ENCODE assay signal across 19 cellular contexts in the genomic region with DNA sequence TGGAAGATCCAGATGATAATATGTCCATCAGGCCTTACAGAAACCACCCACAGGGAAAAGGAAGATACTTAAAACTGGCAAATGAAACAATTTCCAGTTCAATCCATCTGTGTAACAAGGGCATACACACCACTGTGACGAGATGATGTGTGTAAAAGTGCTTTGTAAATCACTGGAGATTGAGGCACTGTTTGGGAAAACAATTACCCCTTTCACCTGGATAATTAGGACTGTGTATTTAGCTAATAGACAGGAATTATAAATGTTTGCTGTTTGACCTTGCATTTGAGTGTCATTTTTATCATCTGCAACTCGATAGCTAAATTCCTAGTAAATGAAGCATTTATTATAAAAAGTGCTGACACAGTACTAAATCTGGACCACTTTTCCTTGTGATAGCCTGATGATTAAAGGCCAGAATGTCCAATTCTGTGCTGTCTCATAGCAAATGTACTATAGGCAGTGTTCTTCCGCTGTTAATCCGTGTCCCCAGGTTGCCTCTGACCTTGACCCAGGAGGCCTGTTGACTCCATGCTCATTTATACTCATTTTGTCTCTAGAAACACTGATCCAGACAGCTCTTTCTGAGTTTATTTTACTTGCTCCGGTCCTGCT.
A peak's percentile ranks its signal among the peaks of the same experiment; 100 is the strongest.
DNase-seq lines count a peak whose midpoint lies in the region; ATAC-seq, FAIRE-seq and TF ChIP-seq lines count a peak whose summit lies in the region.
"Had no signal": no experiment of that assay in that cellular context is flagged by ENCODE, and none has a peak within 500 bp of the region (broad histone marks: within the 10 kb centered on the region; RNA-seq: fewer than 3 reads in every experiment).

No MANE protein-coding gene starts in this region.

- H3K79me2 ChIP-seq in HepG2 (ENCODE audit: insufficient read depth, low read length): no peaks in the 10 kb centered on the region

- TF ChIP-seq POLR2A in A549 (IDR thresholded peaks at IDR 0.05; ENCODE audit: low read length) (no peak), HepG2 (IDR thresholded peaks at IDR 0.05; ENCODE audit: insufficient read depth in 1 of 2, low read depth in 2 of 2, low read length in 2 of 2) (no peak)

- no peak overlapping the region for H3K27ac ChIP-seq in A549
- peak overlapping the region; percentile 86 for H3K27ac ChIP-seq in VCaP
- H3K27ac ChIP-seq in HepG2 (ENCODE audit: extremely low read length, insufficient read depth, low read length): no peak overlapping the region
- H3K27ac ChIP-seq: C4-2B, thyroid gland had no signal

- H3K9me3 ChIP-seq in A549: no peaks in the 10 kb centered on the region
- H3K9me3 ChIP-seq in HepG2 (ENCODE audit: low read length): no peaks in the 10 kb centered on the region
- H3K9me3 ChIP-seq: thyroid gland had no signal

- POLR2A ChIA-PET in A549 (lab: Yijun Ruan, JAX) (no interaction called here), HepG2 (lab: Yijun Ruan, JAX) (no interaction called here)

- CTCF ChIA-PET in A549 (lab: Yijun Ruan, JAX) (no interaction called here), HepG2 (lab: Yijun Ruan, JAX; ENCODE audit: low intra/inter-chr PET ratio, low total read pairs) (no interaction called here)

- no peak for FAIRE-seq in A549 (lab: Jason Lieb, UNC)
- FAIRE-seq in HepG2 (lab: Jason Lieb, UNC): no peak

- no peak overlapping the region for H3K9ac ChIP-seq in HepG2 (ENCODE audit: insufficient read depth, low read depth, low read length)

- H3K36me3 ChIP-seq in HepG2 (replicated peaks in 1 of 2; ENCODE audit: control insufficient read depth in 1 of 2, insufficient read depth in 2 of 2, low read length in 2 of 2): no peaks in the 10 kb centered on the region
- H3K36me3 ChIP-seq: thyroid gland had no signal

- no TSS peak for BruUV-seq in HepG2 (replicated peaks; lab: Mats Ljungman, UMichigan)

- DNase-seq in A549 (ENCODE audit: low read depth in 1 of 2, low spot score in 1 of 2) (no peak), NCI-H146 (lab: John Stamatoyannopoulos, UW) (peak; percentile 87), HepG2 (ENCODE audit: low spot score) (no peak), NCI-H2196 (lab: John Stamatoyannopoulos, UW; ENCODE audit: unreplicated experiment) (no peak), foreskin fibroblast (no peak)
- DNase-seq: anterior cingulate cortex; effector memory CD8-positive, alpha-beta T cell; head of caudate nucleus; MM.1S; SHP77; stimulated activated CD4-positive, alpha-beta T cell treated with anti-CD3 and anti-CD28 coated beads, Interleukin-15, amount 100 ng/mL, for 24 hours had no signal

- intact Hi-C loops in HepG2 (cut with micrococcal nuclease; ENCODE audit: unreplicated experiment): no loop called here

- in situ Hi-C loops in HepG2 (cut with HindIII; ENCODE audit: extremely low pct_ligation_motif_present, low pct_unique_long_range_greater_than_20kb): no loop called here

- no peaks in the 10 kb centered on the region for H4K20me1 ChIP-seq in HepG2 (ENCODE audit: insufficient read depth, low read length)

- H2AFZ ChIP-seq in HepG2 (ENCODE audit: low read length): no peak overlapping the region
- H2AFZ ChIP-seq: GM23338 had no signal

- TF ChIP-seq RAD21 in A549 (conservative IDR thresholded peaks at IDR 0.05 in 1 of 2, IDR thresholded peaks at IDR 0.05 in 1 of 2) (no peak), HepG2 (CRISPR knock-in tag; IDR thresholded peaks at IDR 0.05) (no peak)

- no peaks in the 10 kb centered on the region; a peak in 2 of 5 replicates for H3K27me3 ChIP-seq in HepG2 (ENCODE audit: control insufficient read depth in 1 of 2, insufficient read depth in 2 of 2, low read length in 2 of 2)
- H3K27me3 ChIP-seq: thyroid gland had no signal

- WGBS in A549 (ENCODE audit: missing lambda C conversion rate): 60% methylated on average over 5 of the region's 5 CpGs
- WGBS in HepG2 (ENCODE audit: low lambda C conversion rate): 4% methylated on average over 5 of the region's 5 CpGs

- H3K4me3 ChIP-seq in A549: no peak overlapping the region
- H3K4me3 ChIP-seq in HepG2 (replicated peaks in 1 of 3; ENCODE audit: insufficient read depth in 1 of 3, low read depth in 2 of 3, low read length in 3 of 3): no peak overlapping the region
- H3K4me3 ChIP-seq in foreskin fibroblast (ENCODE audit: low read depth in 1 of 2, low read length in 2 of 2): no peak overlapping the region
- H3K4me3 ChIP-seq: GM23338, thyroid gland had no signal

- ATAC-seq in A549: no peak
- no peak for ATAC-seq in HepG2
- no peak for ATAC-seq in GM21423 (IDR thresholded peaks at IDR 0.05; ENCODE audit: unreplicated experiment)
- ATAC-seq in HG03565 (IDR thresholded peaks at IDR 0.05; ENCODE audit: unreplicated experiment): no peak
- ATAC-seq: effector memory CD8-positive, alpha-beta T cell; GM23338; natural killer cell treated with Interleukin-12 subunit alpha and Interleukin-12 subunit beta and Interleukin-15 and Interleukin-18, amount 100 ng/mL, for 72 hours; stimulated activated effector memory CD8-positive, alpha-beta T cell treated with anti-CD3 and anti-CD28 coated beads, Interleukin-12 subunit alpha, Interleukin-12 subunit beta, amount 100 ng/mL, for 72 hours had no signal

- TF ChIP-seq CTCF in A549 (IDR thresholded peaks at IDR 0.05): no peak
- no peak for TF ChIP-seq CTCF in VCaP (conservative IDR thresholded peaks at IDR 0.05)
- TF ChIP-seq CTCF in HepG2 (CRISPR knock-in tag; IDR thresholded peaks at IDR 0.05): no peak
- no peak for TF ChIP-seq CTCF in foreskin fibroblast (IDR thresholded peaks at IDR 0.05; ENCODE audit: low read depth, low read length)

- H3K4me2 ChIP-seq in A549 (no peak overlapping the region), HepG2 (ENCODE audit: low read depth, low read length) (no peak overlapping the region)
- H3K4me2 ChIP-seq: GM23338 had no signal

- no peaks in the 10 kb centered on the region for H3K4me1 ChIP-seq in A549
- peaks cover 1% of the 10 kb centered on the region; the same call in 1 of the 2 replicates for H3K4me1 ChIP-seq in HepG2 (ENCODE audit: insufficient read depth, low read length)

- no peak for TF ChIP-seq EP300 in A549 (IDR thresholded peaks at IDR 0.05)
- TF ChIP-seq EP300 in HepG2 (IDR thresholded peaks at IDR 0.05; ENCODE audit: low read depth in 2 of 2, low read length in 2 of 2): no peak
- no peak for TF ChIP-seq EP300 in HepG2 (CRISPR knock-in tag; IDR thresholded peaks at IDR 0.05; ENCODE audit: borderline replicate concordance)

TF ChIP-seq in A549, 52 proteins besides CTCF, POLR2A, EP300 and RAD21:
- TF ChIP-seq RNF2 (IDR thresholded peaks at IDR 0.05; ENCODE audit: borderline replicate concordance, low read depth) (no peak), MAFK (IDR thresholded peaks at IDR 0.05; ENCODE audit: partially characterized antibody) (peak; percentile 93)

TF ChIP-seq in HepG2, 621 proteins besides CTCF, POLR2A, EP300 and RAD21 (continues in another document):
- no peak for TF ChIP-seq TBP (CRISPR knock-in tag; IDR thresholded peaks at IDR 0.05)
- TF ChIP-seq GFI1 (CRISPR knock-in tag; IDR thresholded peaks at IDR 0.05; ENCODE audit: borderline replicate concordance): no peak
- TF ChIP-seq ZNF776 (CRISPR knock-in tag; IDR thresholded peaks at IDR 0.05): no peak
- no peak for TF ChIP-seq PAWR (CRISPR knock-in tag; IDR thresholded peaks at IDR 0.05; ENCODE audit: borderline replicate concordance)
- no peak for TF ChIP-seq ZNF101 (CRISPR knock-in tag; IDR thresholded peaks at IDR 0.05; ENCODE audit: borderline replicate concordance, low read depth)
- no peak for TF ChIP-seq GATAD2A (CRISPR knock-in tag; IDR thresholded peaks at IDR 0.05)
- TF ChIP-seq NFATC3 (CRISPR knock-in tag; IDR thresholded peaks at IDR 0.05): no peak
- no peak for TF ChIP-seq ZNF331 (CRISPR knock-in tag; IDR thresholded peaks at IDR 0.05)
- peak; percentile 93 for TF ChIP-seq MAFF (IDR thresholded peaks at IDR 0.05; ENCODE audit: low read depth, low read length)
- no peak for TF ChIP-seq ZNF572 (CRISPR knock-in tag; IDR thresholded peaks at IDR 0.05)
- no peak for TF ChIP-seq KLF12 (CRISPR knock-in tag; IDR thresholded peaks at IDR 0.05; ENCODE audit: borderline replicate concordance)
- no peak for TF ChIP-seq MTA3 (CRISPR knock-in tag; IDR thresholded peaks at IDR 0.05)
- TF ChIP-seq, protein P1, sequence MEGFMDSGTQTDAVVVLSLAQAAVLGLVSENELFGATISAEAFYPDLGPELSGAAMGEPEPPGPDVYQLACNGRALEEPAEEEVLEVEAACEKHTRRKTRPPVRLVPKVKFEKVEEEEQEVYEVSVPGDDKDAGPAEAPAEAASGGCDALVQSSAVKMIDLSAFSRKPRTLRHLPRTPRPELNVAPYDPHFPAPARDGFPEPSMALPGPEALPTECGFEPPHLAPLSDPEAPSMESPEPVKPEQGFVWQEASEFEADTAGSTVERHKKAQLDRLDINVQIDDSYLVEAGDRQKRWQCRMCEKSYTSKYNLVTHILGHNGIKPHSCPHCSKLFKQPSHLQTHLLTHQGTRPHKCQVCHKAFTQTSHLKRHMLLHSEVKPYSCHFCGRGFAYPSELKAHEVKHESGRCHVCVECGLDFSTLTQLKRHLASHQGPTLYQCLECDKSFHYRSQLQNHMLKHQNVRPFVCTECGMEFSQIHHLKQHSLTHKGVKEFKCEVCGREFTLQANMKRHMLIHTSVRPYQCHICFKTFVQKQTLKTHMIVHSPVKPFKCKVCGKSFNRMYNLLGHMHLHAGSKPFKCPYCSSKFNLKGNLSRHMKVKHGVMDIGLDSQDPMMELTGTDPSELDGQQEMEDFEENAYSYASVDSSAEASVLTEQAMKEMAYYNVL (CRISPR knock-in tag; IDR thresholded peaks at IDR 0.05; ENCODE audit: borderline replicate concordance): no peak
- TF ChIP-seq, protein P2, sequence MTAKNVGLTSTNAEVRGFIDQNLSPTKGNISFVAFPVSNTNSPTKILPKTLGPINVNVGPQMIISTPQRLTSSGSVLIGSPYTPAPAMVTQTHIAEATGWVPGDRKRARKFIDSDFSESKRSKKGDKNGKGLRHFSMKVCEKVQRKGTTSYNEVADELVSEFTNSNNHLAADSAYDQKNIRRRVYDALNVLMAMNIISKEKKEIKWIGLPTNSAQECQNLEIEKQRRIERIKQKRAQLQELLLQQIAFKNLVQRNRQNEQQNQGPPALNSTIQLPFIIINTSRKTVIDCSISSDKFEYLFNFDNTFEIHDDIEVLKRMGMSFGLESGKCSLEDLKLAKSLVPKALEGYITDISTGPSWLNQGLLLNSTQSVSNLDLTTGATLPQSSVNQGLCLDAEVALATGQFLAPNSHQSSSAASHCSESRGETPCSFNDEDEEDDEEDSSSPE (CRISPR knock-in tag; IDR thresholded peaks at IDR 0.05): no peak
- TF ChIP-seq RBM22 (optimal IDR thresholded peaks at IDR 0.05; ENCODE audit: low read length): no peak
- TF ChIP-seq, protein P3, sequence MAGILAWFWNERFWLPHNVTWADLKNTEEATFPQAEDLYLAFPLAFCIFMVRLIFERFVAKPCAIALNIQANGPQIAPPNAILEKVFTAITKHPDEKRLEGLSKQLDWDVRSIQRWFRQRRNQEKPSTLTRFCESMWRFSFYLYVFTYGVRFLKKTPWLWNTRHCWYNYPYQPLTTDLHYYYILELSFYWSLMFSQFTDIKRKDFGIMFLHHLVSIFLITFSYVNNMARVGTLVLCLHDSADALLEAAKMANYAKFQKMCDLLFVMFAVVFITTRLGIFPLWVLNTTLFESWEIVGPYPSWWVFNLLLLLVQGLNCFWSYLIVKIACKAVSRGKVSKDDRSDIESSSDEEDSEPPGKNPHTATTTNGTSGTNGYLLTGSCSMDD (CRISPR knock-in tag; IDR thresholded peaks at IDR 0.05): no peak
